In genomic region chr20:31632503-31633338, GRCh38 we compare ENCODE assay signal across 2 cellular contexts.
TF ChIP-seq lines count a peak whose summit lies in the region.

No MANE protein-coding gene starts in this region.

TF ChIP-seq in IMR-90, 13 proteins besides CTCF, POLR2A, EP300 and RAD21:
- TF ChIP-seq FOS (IDR thresholded peaks at IDR 0.05; ENCODE audit: low read depth, low read length): no peak
- no peak for TF ChIP-seq USF2 (IDR thresholded peaks at IDR 0.05; ENCODE audit: low read depth, low read length)
- no peak for TF ChIP-seq RCOR1 (IDR thresholded peaks at IDR 0.05; ENCODE audit: insufficient replicate concordance, low read length)
- no peak for TF ChIP-seq MAZ (IDR thresholded peaks at IDR 0.05; ENCODE audit: borderline replicate concordance, low read depth, low read length)
- no peak for TF ChIP-seq NFE2L2 (IDR thresholded peaks at IDR 0.05; ENCODE audit: low read depth, low read length)
- no peak for TF ChIP-seq SMC3 (IDR thresholded peaks at IDR 0.05; ENCODE audit: low read depth, low read length)

TF ChIP-seq in HepG2, 621 proteins besides CTCF, POLR2A, EP300 and RAD21:
- TF ChIP-seq ZBTB38 (CRISPR knock-in tag; IDR thresholded peaks at IDR 0.05) (0 out of 2 replicates have a peak, but pooled peaks have one; percentile 58), GABPB1 (CRISPR knock-in tag; IDR thresholded peaks at IDR 0.05) (peak; percentile 21; the same call in 1 of the 2 replicates), ZBTB20 (CRISPR knock-in tag; IDR thresholded peaks at IDR 0.05; ENCODE audit: borderline replicate concordance, low read depth) (0 out of 2 replicates have a peak, but pooled peaks have one; percentile 36), FOXO1 (CRISPR knock-in tag; IDR thresholded peaks at IDR 0.05) (0 out of 2 replicates have a peak, but pooled peaks have one; percentile 17), ZMYM3 (CRISPR knock-in tag; IDR thresholded peaks at IDR 0.05) (0 out of 2 replicates have a peak, but pooled peaks have one; percentile 7), SMAD1 (CRISPR knock-in tag; IDR thresholded peaks at IDR 0.05; ENCODE audit: borderline replicate concordance, low read depth) (no peak), TEAD2 (CRISPR knock-in tag; IDR thresholded peaks at IDR 0.05) (no peak), ARNT2 (CRISPR knock-in tag; IDR thresholded peaks at IDR 0.05; ENCODE audit: low read depth) (no peak)
TF ChIP-seq in HepG2: peak in this region for 5.
